18 cellular contexts compared by ENCODE assay signal in genomic region chr2:96898135-96898505, GRCh38. TPM values are rescaled to one million over a fixed set of nuclear protein-coding genes. Genes with fewer than 3 reads are reported as not detected.
A peak's percentile ranks its signal among the peaks of the same experiment; 100 is the strongest.
DNase-seq lines count a peak whose midpoint lies in the region; ATAC-seq, FAIRE-seq and TF ChIP-seq lines count a peak whose summit lies in the region.
"Had no signal": no experiment of that assay in that cellular context is flagged by ENCODE, and none has a peak within 500 bp of the region (broad histone marks: within the 10 kb centered on the region; RNA-seq: fewer than 3 reads in every experiment).

No MANE protein-coding gene starts in this region.

- no peak for FAIRE-seq in GM12891 (lab: Jason Lieb, UNC)
- FAIRE-seq in GM19239 (lab: Jason Lieb, UNC), result no peak
- FAIRE-seq: A549 had no signal

- intact Hi-C loops in PC-9 (cut with micrococcal nuclease; ENCODE audit: unreplicated experiment), result loop anchor here (5.0 kb wide), 2 partner anchors 34 to 41 kb away; partner anchors contain the start of gene ANKRD39
- intact Hi-C loops in left lung (cut with DNase I), result no loop called here
- intact Hi-C loops in upper lobe of right lung (cut with DNase I), result no loop called here
- intact Hi-C loops in left cardiac atrium (cut with DNase I), result no loop called here

- no peak for TF ChIP-seq CTCF in PC-9 (conservative IDR thresholded peaks at IDR 0.05)
- no peak for TF ChIP-seq CTCF in left lung (IDR thresholded peaks at IDR 0.05)
- no peak for TF ChIP-seq CTCF in osteoblast (IDR thresholded peaks at IDR 0.05; ENCODE audit: extremely low read depth, low read depth, low read length)
- TF ChIP-seq CTCF in upper lobe of right lung (IDR thresholded peaks at IDR 0.05), result no peak

- DNase-seq in PC-9 (no peak), left lung (peak in 1 of 2 donors; percentile 75), osteoblast (ENCODE audit: insufficient read length, low spot score, missing footprints) (peak; percentile 54), upper lobe of right lung (no peak), GM12891 (ENCODE audit: insufficient read length, low spot score) (no peak), GM19239 (ENCODE audit: insufficient read length, low spot score) (no peak), left cardiac atrium (no peak)
- DNase-seq: GOT3, HCEC 1CT, NCI-H1105, NCI-H2029 treated with DMSO at 0.1 percent for 48 hours, NCI-H226, NCI-H524, NCI-H774, Peyer's patch had no signal

- H3K27me3 ChIP-seq in PC-9 (ENCODE audit: insufficient read depth, low read depth) (no peaks in the 10 kb centered on the region), left lung (no peaks in the 10 kb centered on the region), osteoblast (ENCODE audit: insufficient read depth, low read length) (no peaks in the 10 kb centered on the region), upper lobe of right lung (no peaks in the 10 kb centered on the region)
- H3K27me3 ChIP-seq: Peyer's patch, SJCRH30 had no signal

- H4K20me1 ChIP-seq in PC-9 (ENCODE audit: insufficient read depth) (no peaks in the 10 kb centered on the region), osteoblast (ENCODE audit: insufficient read depth, low read length) (no peaks in the 10 kb centered on the region)

- H3K4me1 ChIP-seq in PC-9 (replicated peaks; ENCODE audit: insufficient read depth) (peaks cover 49% of the 10 kb centered on the region), left lung (peaks cover 0 to 8% of the 10 kb centered on the region in 2 donors), osteoblast (ENCODE audit: insufficient read depth, low read length) (peaks cover 7% of the 10 kb centered on the region), upper lobe of right lung (peaks cover 15% of the 10 kb centered on the region)
- H3K4me1 ChIP-seq: A549 had no signal

- H3K4me3 ChIP-seq in PC-9, result no peak overlapping the region
- no peak overlapping the region for H3K4me3 ChIP-seq in left lung
- H3K4me3 ChIP-seq in osteoblast (ENCODE audit: insufficient read depth, low read length), result no peak overlapping the region
- H3K4me3 ChIP-seq in upper lobe of right lung, result no peak overlapping the region
- H3K4me3 ChIP-seq: A549, Peyer's patch, SJCRH30 had no signal

- no peak for TF ChIP-seq POLR2A in GM12891 (IDR thresholded peaks at IDR 0.05; ENCODE audit: low read depth, low read length)

- H2AFZ ChIP-seq in PC-9 (no peak overlapping the region), osteoblast (ENCODE audit: low read length) (no peak overlapping the region)

- H3K9me2 ChIP-seq in PC-9 (ENCODE audit: insufficient read depth), result no peaks in the 10 kb centered on the region

- H3K27ac ChIP-seq in PC-9 (no peak overlapping the region), left lung (no peak overlapping the region), osteoblast (ENCODE audit: low read depth, low read length) (no peak overlapping the region), upper lobe of right lung (no peak overlapping the region)
- H3K27ac ChIP-seq: A549, KMS-11, Peyer's patch had no signal

- CTCF ChIA-PET in PC-9 (lab: Charles Lee), result interaction anchor here (1.5 kb wide), 1 partner anchor 11 kb away, joined by 3 read pairs; no protein-coding TSS in a partner anchor

- H3F3A ChIP-seq in PC-9 (ENCODE audit: insufficient read depth, low read depth), result peaks cover 34% of the 10 kb centered on the region

- no peaks in the 10 kb centered on the region for H3K36me3 ChIP-seq in PC-9 (ENCODE audit: low read depth)
- no peaks in the 10 kb centered on the region for H3K36me3 ChIP-seq in left lung
- H3K36me3 ChIP-seq in osteoblast (ENCODE audit: insufficient read depth, low read length), result no peaks in the 10 kb centered on the region
- H3K36me3 ChIP-seq in upper lobe of right lung, result no peaks in the 10 kb centered on the region
- H3K36me3 ChIP-seq: Peyer's patch, SJCRH30 had no signal

- H3K9me3 ChIP-seq in PC-9 (ENCODE audit: insufficient read depth, low read depth) (no peaks in the 10 kb centered on the region), left lung (no peaks in the 10 kb centered on the region), osteoblast (ENCODE audit: low read depth, low read length) (no peaks in the 10 kb centered on the region), upper lobe of right lung (no peaks in the 10 kb centered on the region)
- H3K9me3 ChIP-seq: A549, Peyer's patch, SJCRH30 had no signal

- H3K4me2 ChIP-seq in PC-9 (peak overlapping the region; percentile 17), osteoblast (ENCODE audit: insufficient read depth, low read length) (no peak overlapping the region)
- H3K4me2 ChIP-seq: A549, KMS-11 had no signal

- H3K79me2 ChIP-seq in PC-9 (ENCODE audit: low read depth) (no peaks in the 10 kb centered on the region), osteoblast (ENCODE audit: insufficient read depth, low read length) (no peaks in the 10 kb centered on the region)

- no TSS peak for BruUV-seq in PC-9 (replicated peaks; lab: Mats Ljungman, UMichigan)

- POLR2A ChIA-PET in PC-9 (lab: Charles Lee; ENCODE audit: unreplicated experiment), result no interaction called here

- ATAC-seq in left lung (peak; percentile 83), upper lobe of right lung (peak; percentile 68), left cardiac atrium (no peak)

TF ChIP-seq in GM12891, 5 proteins besides CTCF, POLR2A, EP300 and RAD21:
- no peak for TF ChIP-seq TAF1 (IDR thresholded peaks at IDR 0.05; ENCODE audit: low read depth, low read length)

RNA-seq across cellular contexts. Expression of gene SEMA4C, which starts 28.2 kb away (rescaled TPM):
- total RNA-seq in PC-9 (2021), result 52.8 and 60.5 TPM in 2 replicates
- 10 to 100 TPM; 25.9 to 28.6 TPM for total RNA-seq in left lung
- 28.0 and 29.7 TPM in 2 replicates for total RNA-seq in osteoblast
- 37.7 TPM for total RNA-seq in upper lobe of right lung
- polyA plus RNA-seq in GM12891 (2012; ENCODE audit: low read depth, missing spikeins), result 8.8 TPM
- total RNA-seq in left cardiac atrium, result 10 to 100 TPM; 22.1 to 24.8 TPM

RNA-seq across cellular contexts. Expression of gene ANKRD39, which starts 40.3 kb away (rescaled TPM):
- total RNA-seq in PC-9 (2021), result 19.0 and 23.2 TPM in 2 replicates
- total RNA-seq in left lung, result 10 to 100 TPM; 11.8 to 11.9 TPM
- total RNA-seq in osteoblast, result 5.1 and 5.9 TPM in 2 replicates
- total RNA-seq in upper lobe of right lung, result 8.6 TPM
- 14.9 TPM for polyA plus RNA-seq in GM12891 (2012; ENCODE audit: low read depth, missing spikeins)
- 10 to 100 TPM; 11.9 to 12.4 TPM for total RNA-seq in left cardiac atrium

RNA-seq across cellular contexts. Expression of gene ANKRD23, which starts 54.3 kb away (rescaled TPM):
- total RNA-seq in PC-9 (2021) (6.0 and 8.9 TPM in 2 replicates), left lung (1 to 10 TPM; 3.0 to 3.3 TPM), osteoblast (1.8 and 2.1 TPM in 2 replicates), upper lobe of right lung (1.7 TPM), left cardiac atrium (10 to 100 TPM; 18.4 to 24.7 TPM)
- 2.2 TPM for polyA plus RNA-seq in GM12891 (2012; ENCODE audit: low read depth, missing spikeins)

Comparison
In these comparisons a context has a peak if more than half of its experiments do, and no peak if none do; other contexts are left out.
1. ATAC-seq: peak in left lung (single experiment) and upper lobe of right lung (single experiment); none in left cardiac atrium (0 of 2).